Comparison of ENCODE assay signal across 1 cellular context in the genomic region with DNA sequence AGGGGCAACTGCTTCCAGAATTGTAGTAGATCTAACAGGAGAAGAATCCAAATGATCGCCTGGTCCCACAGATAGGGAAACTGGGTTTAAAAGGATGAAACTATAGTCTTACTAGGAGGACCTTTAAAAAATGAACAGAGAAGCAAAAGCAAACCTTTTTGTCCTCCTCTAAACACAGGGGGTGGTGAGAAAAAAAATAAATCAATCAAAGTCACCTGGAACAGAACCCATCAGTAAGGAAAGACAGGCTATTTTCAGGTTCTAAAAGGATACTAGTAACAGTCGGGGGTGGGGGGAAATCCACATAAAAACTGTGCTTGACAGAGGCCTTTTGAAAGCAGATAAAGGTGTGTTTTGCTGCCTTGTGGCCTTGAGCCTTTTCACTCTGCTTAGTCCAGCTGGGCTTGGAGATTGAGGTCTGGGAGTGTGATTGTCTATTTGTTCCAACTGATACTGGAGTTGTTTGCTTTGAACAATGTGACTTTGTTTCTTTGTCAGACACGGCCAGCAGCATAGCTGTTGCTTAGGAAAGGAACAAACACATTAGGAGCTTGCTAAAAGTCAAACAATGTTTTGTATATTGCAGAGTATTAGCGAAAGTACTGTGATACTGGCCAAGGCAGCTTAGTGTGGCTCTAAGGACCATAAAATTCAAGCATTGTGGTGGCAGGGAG.
TF ChIP-seq lines count a peak whose summit lies in the region.

No MANE protein-coding gene starts in this region.

TF ChIP-seq in HepG2, 621 proteins besides CTCF, POLR2A, EP300 and RAD21 (continued from another document):
- TF ChIP-seq PRDM4 (CRISPR knock-in tag; IDR thresholded peaks at IDR 0.05; ENCODE audit: borderline replicate concordance) (no peak), ZEB1 (IDR thresholded peaks at IDR 0.05; ENCODE audit: insufficient replicate concordance, low read depth) (peak; percentile 57), CBX1 (IDR thresholded peaks at IDR 0.05; ENCODE audit: low read depth) (no peak), ISL2 (CRISPR knock-in tag; IDR thresholded peaks at IDR 0.05) (peak; percentile 86), ATF1 (CRISPR knock-in tag; IDR thresholded peaks at IDR 0.05) (peak; percentile 45; the same call in 1 of the 2 replicates), SOX6 (IDR thresholded peaks at IDR 0.05) (no peak), SOX6 (CRISPR knock-in tag; IDR thresholded peaks at IDR 0.05) (peak; percentile 99), ELF4 (CRISPR knock-in tag; IDR thresholded peaks at IDR 0.05; ENCODE audit: borderline replicate concordance) (no peak), PHF21A (CRISPR knock-in tag; IDR thresholded peaks at IDR 0.05) (peak; percentile 85), FOXK2 (IDR thresholded peaks at IDR 0.05) (peak; percentile 17; the same call in 1 of the 2 replicates), RARA (CRISPR knock-in tag; IDR thresholded peaks at IDR 0.05) (peak; percentile 48; the same call in 1 of the 2 replicates)
